Comparison of ENCODE assay signal across 16 cellular contexts in the genomic region with DNA sequence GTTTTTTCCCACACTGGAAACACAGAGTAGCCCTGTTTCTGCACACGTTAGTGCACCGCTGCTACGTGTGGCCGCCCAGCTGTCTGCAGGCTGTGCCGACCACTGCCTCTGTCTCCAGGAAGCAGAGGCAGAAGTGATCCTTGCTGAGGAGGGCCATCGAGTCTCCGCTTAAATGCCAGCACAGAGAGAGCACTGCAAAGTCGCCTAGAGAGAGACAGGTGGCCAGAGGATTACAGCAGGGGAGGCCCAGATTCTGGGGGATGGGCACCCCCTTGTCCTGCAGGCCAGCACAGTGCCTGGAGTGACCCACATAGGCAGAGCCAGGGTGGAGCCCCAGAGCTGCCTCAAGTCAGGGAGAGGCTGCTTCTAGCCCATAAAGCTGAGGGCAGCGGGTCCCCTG. TPM values are rescaled to one million over a fixed set of nuclear protein-coding genes. Genes with fewer than 3 reads are reported as not detected.
A peak's percentile ranks its signal among the peaks of the same experiment; 100 is the strongest.
DNase-seq lines count a peak whose midpoint lies in the region; ATAC-seq and TF ChIP-seq lines count a peak whose summit lies in the region.
"Had no signal": no experiment of that assay in that cellular context is flagged by ENCODE, and none has a peak within 500 bp of the region (broad histone marks: within the 10 kb centered on the region; RNA-seq: fewer than 3 reads in every experiment).

No MANE protein-coding gene starts in this region.

- CTCF ChIA-PET in activated naive CD4-positive, alpha-beta T cell treated with anti-CD3 and anti-CD28 coated beads, Interleukin-2, amount 10 ng/mL, durations not matched to agents 7 days and 5 days (lab: Charles Lee) = interaction anchor here (0.6 to 1.8 kb wide), 3 partner anchors 11 to 87 kb away, joined by 3 to 7 read pairs (median 4); no protein-coding TSS in a partner anchor
- CTCF ChIA-PET in activated CD4-positive, alpha-beta memory T cell treated with anti-CD3 and anti-CD28 coated beads, Interleukin-2, amount 10 ng/mL, durations not matched to agents 7 days and 5 days (lab: Charles Lee) = interaction anchor here (1.4 kb wide), 1 partner anchor 12 kb away, joined by 3 read pairs; no protein-coding TSS in a partner anchor

- H3K36me3 Mint-ChIP-seq in activated naive CD4-positive, alpha-beta T cell treated with anti-CD3 and anti-CD28 coated beads, Interleukin-2, amount 10 ng/mL, durations not matched to agents 7 days and 5 days = peaks cover 20% of the 10 kb centered on the region
- peaks cover 15% of the 10 kb centered on the region for H3K36me3 Mint-ChIP-seq in mesothelial cell of epicardium
- H3K36me3 Mint-ChIP-seq in activated CD4-positive, alpha-beta memory T cell treated with anti-CD3 and anti-CD28 coated beads, Interleukin-2, amount 10 ng/mL, durations not matched to agents 7 days and 5 days (ENCODE audit: low read depth) = peaks cover 25% of the 10 kb centered on the region

- H3K27ac Mint-ChIP-seq in activated naive CD4-positive, alpha-beta T cell treated with anti-CD3 and anti-CD28 coated beads, Interleukin-2, amount 10 ng/mL, durations not matched to agents 7 days and 5 days = peak overlapping the region; percentile 19
- peak overlapping the region; percentile 12 for H3K27ac Mint-ChIP-seq in mesothelial cell of epicardium
- H3K27ac Mint-ChIP-seq in activated CD4-positive, alpha-beta memory T cell treated with anti-CD3 and anti-CD28 coated beads, Interleukin-2, amount 10 ng/mL, durations not matched to agents 7 days and 5 days = no peak overlapping the region

- no peaks in the 10 kb centered on the region for H3K27me3 Mint-ChIP-seq in activated naive CD4-positive, alpha-beta T cell treated with anti-CD3 and anti-CD28 coated beads, Interleukin-2, amount 10 ng/mL, durations not matched to agents 7 days and 5 days
- H3K27me3 Mint-ChIP-seq in mesothelial cell of epicardium (ENCODE audit: low read depth) = no peaks in the 10 kb centered on the region
- H3K27me3 Mint-ChIP-seq in activated CD4-positive, alpha-beta memory T cell treated with anti-CD3 and anti-CD28 coated beads, Interleukin-2, amount 10 ng/mL, durations not matched to agents 7 days and 5 days = no peaks in the 10 kb centered on the region

- POLR2A ChIA-PET in activated CD4-positive, alpha-beta memory T cell treated with anti-CD3 and anti-CD28 coated beads, Interleukin-2, amount 10 ng/mL, durations not matched to agents 7 days and 5 days (lab: Charles Lee) = no interaction called here

- ATAC-seq in HG02610 (IDR thresholded peaks at IDR 0.05; ENCODE audit: unreplicated experiment) = no peak
- no peak for ATAC-seq in HG02678 (IDR thresholded peaks at IDR 0.05; ENCODE audit: unreplicated experiment)
- ATAC-seq in HG02840 (IDR thresholded peaks at IDR 0.05; ENCODE audit: low FRiP score, unreplicated experiment) = no peak

- TF ChIP-seq CTCF in WERI-Rb-1 (IDR thresholded peaks at IDR 0.05; ENCODE audit: low read depth, low read length) = no peak
- no peak for TF ChIP-seq CTCF in mesothelial cell of epicardium (IDR thresholded peaks at IDR 0.05; ENCODE audit: unreplicated experiment)

- peaks cover 70% of the 10 kb centered on the region for H3K36me3 ChIP-seq in WERI-Rb-1

- no peak for DNase-seq in activated naive CD4-positive, alpha-beta T cell treated with anti-CD3 and anti-CD28 coated beads, Interleukin-2, amount 10 ng/mL, durations not matched to agents 7 days and 5 days
- no peak for DNase-seq in activated naive CD4-positive, alpha-beta T cell (lab: John Stamatoyannopoulos, UW)
- peak; percentile 88 for DNase-seq in WERI-Rb-1
- DNase-seq in mesothelial cell of epicardium (ENCODE audit: low spot score in 2 of 2, unreplicated experiment in 2 of 2) = no peak
- DNase-seq in activated CD4-positive, alpha-beta memory T cell treated with anti-CD3 and anti-CD28 coated beads, Interleukin-2, amount 10 ng/mL, durations not matched to agents 7 days and 5 days = no peak
- DNase-seq: EL, KBM-7, NCI-H1417 treated with DMSO at 0.1 percent for 48 hours, NCI-H1930, NCI-H446, NCI-H748 treated with DMSO at 0.1 percent for 48 hours, PC-9 had no signal

- no peaks in the 10 kb centered on the region for H3K27me3 ChIP-seq in WERI-Rb-1 (ENCODE audit: insufficient read depth, low read depth, severe bottlenecking)

- no peak overlapping the region for H3K4me3 ChIP-seq in WERI-Rb-1 (ENCODE audit: low read depth, low read length)
- H3K4me3 ChIP-seq: PC-9 had no signal

- no peaks in the 10 kb centered on the region for H3K9me3 ChIP-seq in WERI-Rb-1 (ENCODE audit: severe bottlenecking)

- H3K27ac ChIP-seq in WERI-Rb-1 = peak overlapping the region; percentile 81
- H3K27ac ChIP-seq: PC-9 had no signal

- no peak overlapping the region for H3K4me3 Mint-ChIP-seq in activated naive CD4-positive, alpha-beta T cell treated with anti-CD3 and anti-CD28 coated beads, Interleukin-2, amount 10 ng/mL, durations not matched to agents 7 days and 5 days
- H3K4me3 Mint-ChIP-seq in mesothelial cell of epicardium = no peak overlapping the region
- H3K4me3 Mint-ChIP-seq in activated CD4-positive, alpha-beta memory T cell treated with anti-CD3 and anti-CD28 coated beads, Interleukin-2, amount 10 ng/mL, durations not matched to agents 7 days and 5 days = no peak overlapping the region
- H3K4me3 Mint-ChIP-seq: CD14-positive monocyte had no signal

- H3K4me1 Mint-ChIP-seq in activated naive CD4-positive, alpha-beta T cell treated with anti-CD3 and anti-CD28 coated beads, Interleukin-2, amount 10 ng/mL, durations not matched to agents 7 days and 5 days = peaks cover 8% of the 10 kb centered on the region
- H3K4me1 Mint-ChIP-seq in mesothelial cell of epicardium = peaks cover 2% of the 10 kb centered on the region
- H3K4me1 Mint-ChIP-seq in activated CD4-positive, alpha-beta memory T cell treated with anti-CD3 and anti-CD28 coated beads, Interleukin-2, amount 10 ng/mL, durations not matched to agents 7 days and 5 days = peaks cover 13% of the 10 kb centered on the region

- no peaks in the 10 kb centered on the region for H3K9me3 Mint-ChIP-seq in activated naive CD4-positive, alpha-beta T cell treated with anti-CD3 and anti-CD28 coated beads, Interleukin-2, amount 10 ng/mL, durations not matched to agents 7 days and 5 days
- no peaks in the 10 kb centered on the region for H3K9me3 Mint-ChIP-seq in mesothelial cell of epicardium
- no peaks in the 10 kb centered on the region for H3K9me3 Mint-ChIP-seq in activated CD4-positive, alpha-beta memory T cell treated with anti-CD3 and anti-CD28 coated beads, Interleukin-2, amount 10 ng/mL, durations not matched to agents 7 days and 5 days
- H3K9me3 Mint-ChIP-seq: CD14-positive monocyte had no signal

RNA-seq across cellular contexts. Expression of a gene that starts 6.1 kb away (rescaled TPM):
- total RNA-seq in mesothelial cell of epicardium = 15.1 to 15.9 TPM (median 15.7 TPM) in 3 replicates
- total RNA-seq in activated CD4-positive, alpha-beta memory T cell treated with anti-CD3 and anti-CD28 coated beads, Interleukin-2, amount 10 ng/mL, durations not matched to agents 7 days and 5 days = 10 to 100 TPM; 15.9 to 17.3 TPM

RNA-seq across cellular contexts. Expression of a gene that starts 19.0 kb away (rescaled TPM):
- 20.8 to 26.4 TPM (median 21.4 TPM) in 3 replicates for total RNA-seq in mesothelial cell of epicardium
- 10 to 100 TPM; 34.7 to 38.9 TPM for total RNA-seq in activated CD4-positive, alpha-beta memory T cell treated with anti-CD3 and anti-CD28 coated beads, Interleukin-2, amount 10 ng/mL, durations not matched to agents 7 days and 5 days

RNA-seq across cellular contexts. Expression of a gene that starts 19.6 kb away (rescaled TPM):
- 194 to 209 TPM (median 204 TPM) in 3 replicates for total RNA-seq in mesothelial cell of epicardium
- 10 to 100 TPM; 15.6 to 20.2 TPM for total RNA-seq in activated CD4-positive, alpha-beta memory T cell treated with anti-CD3 and anti-CD28 coated beads, Interleukin-2, amount 10 ng/mL, durations not matched to agents 7 days and 5 days

RNA-seq across cellular contexts. Expression of a gene that starts 21.4 kb away (rescaled TPM):
- total RNA-seq in mesothelial cell of epicardium = 1.0 to 1.4 TPM (median 1.2 TPM) in 3 replicates
- 1 to 10 TPM; 2.0 to 2.6 TPM for total RNA-seq in activated CD4-positive, alpha-beta memory T cell treated with anti-CD3 and anti-CD28 coated beads, Interleukin-2, amount 10 ng/mL, durations not matched to agents 7 days and 5 days
